In the genomic region with DNA sequence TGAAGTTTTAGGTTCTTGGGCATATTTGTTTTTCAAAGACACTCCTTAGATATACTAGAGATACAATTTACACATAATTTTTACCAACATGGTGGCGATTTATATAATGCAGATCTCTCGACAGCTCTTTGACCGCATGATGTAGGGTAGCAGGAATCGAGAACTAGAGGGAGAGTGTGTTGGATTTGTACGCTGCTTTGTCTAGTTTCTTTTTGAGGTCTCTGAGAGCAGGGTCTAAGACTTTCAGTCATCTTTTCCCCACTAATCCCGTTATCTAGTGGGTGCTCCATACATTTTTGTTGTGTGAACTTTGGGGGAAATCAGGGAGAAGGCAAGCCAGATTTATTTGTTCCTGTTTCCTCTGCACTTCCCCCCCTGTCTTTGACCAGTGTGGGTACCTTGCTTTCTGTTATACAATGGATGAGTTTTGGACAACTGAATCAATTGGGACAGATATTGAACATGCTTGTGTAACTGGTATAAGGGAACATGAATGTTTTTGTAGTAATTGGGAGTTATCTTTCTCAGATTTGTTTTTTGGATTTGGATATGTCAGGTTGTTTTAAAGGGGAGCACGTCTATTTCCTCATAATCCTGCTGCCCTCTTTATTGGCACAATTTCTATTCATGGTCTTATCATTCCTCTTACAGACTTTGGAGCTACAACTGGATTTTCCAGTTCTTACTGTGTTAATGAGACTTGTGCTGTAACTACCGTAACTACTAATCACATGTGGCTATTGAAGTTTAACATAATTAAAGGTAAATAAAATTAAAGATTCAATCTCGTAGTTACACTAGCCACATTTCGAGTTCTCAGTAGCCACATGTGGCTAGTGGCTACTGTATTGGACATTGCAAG, we compare ENCODE assay signal across 8 cellular contexts. TPM values are rescaled to one million over a fixed set of nuclear protein-coding genes. Genes with fewer than 3 reads are reported as not detected.
A peak's percentile ranks its signal among the peaks of the same experiment; 100 is the strongest.
DNase-seq lines count a peak whose midpoint lies in the region; ATAC-seq and TF ChIP-seq lines count a peak whose summit lies in the region.

No MANE protein-coding gene starts in this region.

- no peaks in the 10 kb centered on the region for H3K36me3 ChIP-seq in NT2/D1 (ENCODE audit: insufficient read depth, insufficient read length, low read length)
- no peaks in the 10 kb centered on the region for H3K36me3 ChIP-seq in neural progenitor cell

- no peak overlapping the region for H3K27ac ChIP-seq in neural progenitor cell

- intact Hi-C loops in activated CD4-positive, alpha-beta T cell treated with anti-CD3 and anti-CD28 coated beads for 36 hours (cut with DNase I, micrococcal nuclease), result loop anchor here (2.0 to 10.0 kb wide), 7 partner anchors 55 to 1093 kb away; partner anchors contain the start of gene ZC3H12C (in 2 of the 2)
- intact Hi-C loops in dendritic cell treated with granulocyte-macrophage colony-stimulating factor and Interleukin-4, amounts not matched to agents 40 ng/mL and 50 ng/mL, for 4 days (cut with micrococcal nuclease), result loop anchor here (5.0 to 10.0 kb wide), 3 partner anchors 46 to 487 kb away; partner anchors contain the start of gene RDX

- CTCF ChIA-PET in activated CD4-positive, alpha-beta T cell treated with anti-CD3 and anti-CD28 coated beads for 36 hours (lab: Charles Lee), result interaction anchor here (0.6 to 5.7 kb wide), 11 partner anchors 9 to 1708 kb away, joined by 3 to 85 read pairs (median 3); no protein-coding TSS in a partner anchor

- POLR2A ChIA-PET in activated CD4-positive, alpha-beta T cell treated with anti-CD3 and anti-CD28 coated beads for 36 hours (lab: Charles Lee), result no interaction called here

- peaks cover 14% of the 10 kb centered on the region for H3F3A ChIP-seq in neural progenitor cell (ENCODE audit: low read depth)

- peaks cover 7% of the 10 kb centered on the region for H3K36me3 Mint-ChIP-seq in activated CD4-positive, alpha-beta T cell treated with anti-CD3 and anti-CD28 coated beads for 36 hours (ENCODE audit: low read depth)
- peaks cover 7% of the 10 kb centered on the region for H3K36me3 Mint-ChIP-seq in dendritic cell treated with granulocyte-macrophage colony-stimulating factor and Interleukin-4, amounts not matched to agents 40 ng/mL and 50 ng/mL, for 4 days (ENCODE audit: low read depth)
- no peaks in the 10 kb centered on the region for H3K36me3 Mint-ChIP-seq in neural progenitor cell

- H3K4me1 ChIP-seq in NT2/D1 (ENCODE audit: insufficient read depth, insufficient read length) (no peaks in the 10 kb centered on the region), neural progenitor cell (peaks cover 5% of the 10 kb centered on the region)

- H3K9me3 Mint-ChIP-seq in activated CD4-positive, alpha-beta T cell treated with anti-CD3 and anti-CD28 coated beads for 36 hours (ENCODE audit: low read depth), result no peaks in the 10 kb centered on the region
- no peaks in the 10 kb centered on the region for H3K9me3 Mint-ChIP-seq in dendritic cell treated with granulocyte-macrophage colony-stimulating factor and Interleukin-4, amounts not matched to agents 40 ng/mL and 50 ng/mL, for 4 days
- H3K9me3 Mint-ChIP-seq in neural progenitor cell, result no peaks in the 10 kb centered on the region

- H4K20me1 ChIP-seq in neural progenitor cell (ENCODE audit: low read depth), result peaks cover 23% of the 10 kb centered on the region

- TF ChIP-seq CTCF in neural progenitor cell (IDR thresholded peaks at IDR 0.05), result no peak

- no peak for DNase-seq in activated CD4-positive, alpha-beta T cell treated with anti-CD3 and anti-CD28 coated beads for 36 hours
- DNase-seq in activated CD4-positive, alpha-beta T cell treated with anti-CD3 and anti-CD28 coated beads for 48 hours, result no peak
- DNase-seq in NT2/D1 (ENCODE audit: low read depth, low spot score) (no peak), neural progenitor cell (ENCODE audit: low spot score) (peak; percentile 2), G401 (ENCODE audit: low spot score) (no peak)

- no peaks in the 10 kb centered on the region for H3K27me3 ChIP-seq in NT2/D1 (ENCODE audit: insufficient read depth, insufficient read length)
- H3K27me3 ChIP-seq in neural progenitor cell, result peaks cover 16% of the 10 kb centered on the region

- peak overlapping the region; percentile 90 for H3K4me2 ChIP-seq in neural progenitor cell

- ATAC-seq in activated CD4-positive, alpha-beta T cell treated with anti-CD3 and anti-CD28 coated beads for 36 hours, result no peak
- no peak for ATAC-seq in HG03025 (IDR thresholded peaks at IDR 0.05; ENCODE audit: low FRiP score, unreplicated experiment)
- ATAC-seq in GM18873 (IDR thresholded peaks at IDR 0.05; ENCODE audit: low FRiP score, unreplicated experiment), result no peak

- H3K27me3 Mint-ChIP-seq in activated CD4-positive, alpha-beta T cell treated with anti-CD3 and anti-CD28 coated beads for 36 hours, result no peaks in the 10 kb centered on the region
- H3K27me3 Mint-ChIP-seq in dendritic cell treated with granulocyte-macrophage colony-stimulating factor and Interleukin-4, amounts not matched to agents 40 ng/mL and 50 ng/mL, for 4 days, result no peaks in the 10 kb centered on the region
- H3K27me3 Mint-ChIP-seq in neural progenitor cell (ENCODE audit: insufficient read depth, low read depth), result no peaks in the 10 kb centered on the region

- in situ Hi-C loops in G401 (cut with HindIII; ENCODE audit: low sequenced_read_pairs), result no loop called here

- peaks cover 54% of the 10 kb centered on the region for H3K79me2 ChIP-seq in neural progenitor cell (ENCODE audit: low read depth)

- H3K9me3 ChIP-seq in NT2/D1 (ENCODE audit: insufficient read depth, low read length), result no peaks in the 10 kb centered on the region
- no peaks in the 10 kb centered on the region for H3K9me3 ChIP-seq in neural progenitor cell (ENCODE audit: low read depth)

- peak overlapping the region; percentile 97 for H3K27ac Mint-ChIP-seq in activated CD4-positive, alpha-beta T cell treated with anti-CD3 and anti-CD28 coated beads for 36 hours
- peak overlapping the region; percentile 95 for H3K27ac Mint-ChIP-seq in dendritic cell treated with granulocyte-macrophage colony-stimulating factor and Interleukin-4, amounts not matched to agents 40 ng/mL and 50 ng/mL, for 4 days
- peak overlapping the region; percentile 93 for H3K27ac Mint-ChIP-seq in neural progenitor cell

- H3K4me3 Mint-ChIP-seq in activated CD4-positive, alpha-beta T cell treated with anti-CD3 and anti-CD28 coated beads for 36 hours, result peak overlapping the region; percentile 99
- peak overlapping the region; percentile 94 for H3K4me3 Mint-ChIP-seq in dendritic cell treated with granulocyte-macrophage colony-stimulating factor and Interleukin-4, amounts not matched to agents 40 ng/mL and 50 ng/mL, for 4 days
- peak overlapping the region; percentile 98 for H3K4me3 Mint-ChIP-seq in neural progenitor cell

- peak overlapping the region; percentile 88 for H3K4me3 ChIP-seq in NT2/D1 (ENCODE audit: insufficient read length, low read depth)
- peak overlapping the region; percentile 91 for H3K4me3 ChIP-seq in neural progenitor cell

- H2AFZ ChIP-seq in neural progenitor cell (replicated peaks), result no peak overlapping the region

- H3K9ac ChIP-seq in NT2/D1 (ENCODE audit: insufficient read length, low read depth), result peak overlapping the region; percentile 44
- H3K9ac ChIP-seq in neural progenitor cell, result no peak overlapping the region

- H3K4me1 Mint-ChIP-seq in activated CD4-positive, alpha-beta T cell treated with anti-CD3 and anti-CD28 coated beads for 36 hours, result peaks cover 54% of the 10 kb centered on the region
- H3K4me1 Mint-ChIP-seq in dendritic cell treated with granulocyte-macrophage colony-stimulating factor and Interleukin-4, amounts not matched to agents 40 ng/mL and 50 ng/mL, for 4 days (ENCODE audit: low read depth), result peaks cover 35% of the 10 kb centered on the region
- H3K4me1 Mint-ChIP-seq in neural progenitor cell, result peaks cover 30% of the 10 kb centered on the region

RNA-seq across cellular contexts. Expression of gene FDX1, which starts 1.7 kb away (rescaled TPM):
- 10 to 100 TPM in 1 of 2 experiments, 1 to 10 TPM in 1; 8.2 to 13.1 TPM for total RNA-seq in activated CD4-positive, alpha-beta T cell treated with anti-CD3 and anti-CD28 coated beads for 36 hours
- total RNA-seq in neural progenitor cell (ENCODE audit: low replicate concordance), result 11.3 and 13.0 TPM in 2 replicates
- total RNA-seq in G401 (2014; rRNA removed; shearing (Covaris generic)), result 17.6 and 19.8 TPM in 2 replicates
